19 cellular contexts compared by ENCODE assay signal in genomic region chr12:78680596-78680995, GRCh38.
DNase-seq lines count a peak whose midpoint lies in the region.
"Had no signal": no experiment of that assay in that cellular context is flagged by ENCODE, and none has a peak within 500 bp of the region (broad histone marks: within the 10 kb centered on the region; RNA-seq: fewer than 3 reads in every experiment).

No MANE protein-coding gene starts in this region.

- no peak overlapping the region for H3K4me3 ChIP-seq in neuron (ENCODE audit: low read length)

- no peaks in the 10 kb centered on the region for H3K27me3 ChIP-seq in neuron (ENCODE audit: insufficient read depth, low read length)

- peak overlapping the region; percentile 55 for H2AFZ ChIP-seq in neuron (ENCODE audit: low read depth, low read length)

- H3K9me3 ChIP-seq in neuron (ENCODE audit: low read length): no peaks in the 10 kb centered on the region

- no peaks in the 10 kb centered on the region for H3K36me3 ChIP-seq in neuron (ENCODE audit: insufficient read depth, low read length)

- peak; percentile 82 for DNase-seq in NCI-H1436 treated with DMSO at 0.1 percent for 48 hours (lab: John Stamatoyannopoulos, UW)
- DNase-seq in NCI-H1436 (lab: John Stamatoyannopoulos, UW): no peak
- DNase-seq in ELF-1 (ENCODE audit: low read depth, low spot score): peak; percentile 8
- peak; percentile 20 for DNase-seq in SK-N-DZ (ENCODE audit: low spot score)
- no peak for DNase-seq in ecto neural progenitor cell (ENCODE audit: low spot score)
- no peak for DNase-seq in HK-2 (ENCODE audit: unreplicated experiment)
- no peak for DNase-seq in cerebellar nuclear complex (lab: John Stamatoyannopoulos, UW)
- DNase-seq: ACHN, Calu3, DMS79 treated with DMSO at 0.1 percent for 48 hours, HCEC 1CT, IMR-90, KG1, MM.1S, NCI-H187 treated with DMSO at 0.1 percent for 48 hours, NCI-H2227 treated with DMSO at 0.1 percent for 48 hours, NCI-H526 treated with DMSO at 0.1 percent for 48 hours, SHP77 had no signal

- H3K4me1 ChIP-seq in neuron (ENCODE audit: insufficient read depth, low read length): no peaks in the 10 kb centered on the region

Comparison
In these comparisons a context has a peak if more than half of its experiments do, and no peak if none do; other contexts are left out.
1. DNase-seq: peak in NCI-H1436 treated with DMSO at 0.1 percent for 48 hours (single experiment), ELF-1 (single experiment) and SK-N-DZ (single experiment); none in NCI-H1436 (single experiment), ecto neural progenitor cell (single experiment), HK-2 (single experiment) and cerebellar nuclear complex (0 of 2).